In genomic region chr1:28653870-28654269, GRCh38 we compare ENCODE assay signal across 9 cellular contexts. TPM values are rescaled to one million over a fixed set of nuclear protein-coding genes. Genes with fewer than 3 reads are reported as not detected.
DNase-seq lines count a peak whose midpoint lies in the region; ATAC-seq, FAIRE-seq and TF ChIP-seq lines count a peak whose summit lies in the region.
"Not testable (repeated sequence)": the region's sequence is repeated elsewhere in the genome, so short reads cannot be mapped to it uniquely, and the experiment has no call there.
"Had no signal": no experiment of that assay in that cellular context is flagged by ENCODE, and none has a peak within 500 bp of the region (broad histone marks: within the 10 kb centered on the region; RNA-seq: fewer than 3 reads in every experiment).

No MANE protein-coding gene starts in this region.

- ATAC-seq in pancreas = peak in 3 of 4 donors; percentile 60 to 68 (median 67)

- not testable (repeated sequence) for H3K9me3 ChIP-seq in PC-9 (ENCODE audit: insufficient read depth, low read depth); adipocyte (ENCODE audit: control insufficient read depth, low read length); pancreas

- not testable (repeated sequence) for H3K4me2 ChIP-seq in PC-9

- not testable (repeated sequence) for H3F3A ChIP-seq in PC-9 (ENCODE audit: insufficient read depth, low read depth)

- H4K20me1 ChIP-seq in PC-9 (ENCODE audit: insufficient read depth) = not testable (repeated sequence)

- in situ Hi-C loops in G401 (cut with HindIII; ENCODE audit: low sequenced_read_pairs) = not testable (repeated sequence)

- not testable (repeated sequence) for H3K27me3 ChIP-seq in PC-9 (ENCODE audit: insufficient read depth, low read depth); adipocyte (replicated peaks; ENCODE audit: control insufficient read depth, insufficient read depth, low read length); kidney epithelial cell (ENCODE audit: control insufficient read depth, insufficient read depth, low read length); pancreas

- H3K4me3 ChIP-seq in AG04449 (ENCODE audit: low read depth, low read length); PC-9; adipocyte (ENCODE audit: low read length); epithelial cell of esophagus (ENCODE audit: low read length); kidney epithelial cell (ENCODE audit: low read depth, low read length); pancreas: not testable (repeated sequence)

- not testable (repeated sequence) for H3K9me2 ChIP-seq in PC-9 (ENCODE audit: insufficient read depth)

- peak; percentile 30 for TF ChIP-seq CTCF in AG04449 (IDR thresholded peaks at IDR 0.05; ENCODE audit: insufficient read depth, low read length, missing control alignments)
- peak; percentile 13; the same call in 1 of the 2 replicates for TF ChIP-seq CTCF in LNCAP (IDR thresholded peaks at IDR 0.05)
- TF ChIP-seq CTCF in PC-9 (conservative IDR thresholded peaks at IDR 0.05) = peak; percentile 51
- peak; percentile 51 for TF ChIP-seq CTCF in epithelial cell of esophagus (IDR thresholded peaks at IDR 0.05; ENCODE audit: insufficient read depth, low read depth, low read length, missing control alignments)
- peak; percentile 37 for TF ChIP-seq CTCF in kidney epithelial cell (IDR thresholded peaks at IDR 0.05; ENCODE audit: insufficient read depth, low read length, poor library complexity, severe bottlenecking)
- peak in 1 of 4 donors; percentile 7 for TF ChIP-seq CTCF in pancreas (IDR thresholded peaks at IDR 0.05)

- not testable (repeated sequence) for H3K36me3 ChIP-seq in PC-9 (ENCODE audit: low read depth); adipocyte (ENCODE audit: control insufficient read depth, insufficient read depth, low read length, severe bottlenecking); kidney epithelial cell (ENCODE audit: control insufficient read depth, insufficient read depth, low read length); pancreas

- WGBS in pancreas, 2 donors = 30 to 42% methylated on average over 3 of the region's 3 CpGs

- H2AFZ ChIP-seq in PC-9 = not testable (repeated sequence)

- not testable (repeated sequence) for H3K4me1 ChIP-seq in PC-9 (replicated peaks; ENCODE audit: insufficient read depth); adipocyte (ENCODE audit: control insufficient read depth, insufficient read depth, low read length); pancreas

- H3K79me2 ChIP-seq in PC-9 (ENCODE audit: low read depth) = not testable (repeated sequence)

- not testable (repeated sequence) for DNase-seq in AG04449 (ENCODE audit: low read depth, low spot score); kidney epithelial cell (ENCODE audit: low read depth)
- DNase-seq in G401 (ENCODE audit: low spot score) (peak; percentile 22), PC-9 (peak in 1 of 2 experiments; percentile 33), adipocyte (ENCODE audit: low read depth) (peak; percentile 23), epithelial cell of esophagus (ENCODE audit: low read depth) (peak; percentile 57), pancreas (peak in 2 of 6 donors; percentile 19 to 40)

- not testable (repeated sequence) for H3K9ac ChIP-seq in adipocyte (ENCODE audit: low read length)

- intact Hi-C loops in PC-9 (cut with micrococcal nuclease; ENCODE audit: unreplicated experiment); pancreas (cut with DNase I): not testable (repeated sequence)

- not testable (repeated sequence) for BruUV-seq in PC-9 (replicated peaks; lab: Mats Ljungman, UMichigan)

- not testable (repeated sequence) for H3K27ac ChIP-seq in PC-9, pancreas

- CTCF ChIA-PET in AG04449 (lab: Yijun Ruan, JAX) = interaction anchor here (1.3 kb wide), 1 partner anchor 223 kb away, joined by 6 read pairs; no protein-coding TSS in a partner anchor
- CTCF ChIA-PET in PC-9 (lab: Charles Lee) = not testable (repeated sequence)

- POLR2A ChIA-PET in AG04449 (lab: Yijun Ruan, JAX); PC-9 (lab: Charles Lee; ENCODE audit: unreplicated experiment): not testable (repeated sequence)

- FAIRE-seq in pancreas (lab: Jason Lieb, UNC) = not testable (repeated sequence)

RNA-seq across cellular contexts. Expression of gene RNU11, which starts 5.5 kb away (rescaled TPM):
- total RNA-seq in G401 (2014; rRNA removed; shearing (Covaris generic)) = not detected in 2 replicates
- not detected in 2 replicates for total RNA-seq in PC-9 (2021)
- not detected in 2 replicates for total RNA-seq in kidney epithelial cell
- not detected for total RNA-seq in pancreas
- not detected for polyA plus RNA-seq in pancreas
- total RNA-seq: mesothelial cell of epicardium had no signal

RNA-seq across cellular contexts. Expression of gene TAF12, which starts 11.0 kb away (rescaled TPM):
- total RNA-seq in G401 (2014; rRNA removed; shearing (Covaris generic)) = 33.8 and 44.9 TPM in 2 replicates
- 19.9 and 28.4 TPM in 2 replicates for total RNA-seq in PC-9 (2021)
- total RNA-seq in kidney epithelial cell = 22.4 and 24.6 TPM in 2 replicates
- 10 to 100 TPM in 3 of 6 donors, 1 to 10 TPM in 3; 7.5 to 13.2 (median 9.7) TPM for total RNA-seq in pancreas
- polyA plus RNA-seq in pancreas = 10 to 100 TPM; 10.7 to 12.7 TPM

RNA-seq across cellular contexts. Expression of gene GMEB1, which starts 14.7 kb away (rescaled TPM):
- 11.8 and 12.2 TPM in 2 replicates for total RNA-seq in G401 (2014; rRNA removed; shearing (Covaris generic))
- 8.9 and 9.7 TPM in 2 replicates for total RNA-seq in PC-9 (2021)
- total RNA-seq in kidney epithelial cell = 9.9 and 11.8 TPM in 2 replicates
- 1 to 10 TPM; 3.6 to 7.7 (median 5.0) TPM for total RNA-seq in pancreas
- 1 to 10 TPM; 2.2 TPM for polyA plus RNA-seq in pancreas
